Comparison of ENCODE assay signal across 5 cellular contexts in genomic region chr11:91876746-91877145, GRCh38.
"Had no signal": no experiment of that assay in that cellular context is flagged by ENCODE, and none has a peak within 500 bp of the region (broad histone marks: within the 10 kb centered on the region; RNA-seq: fewer than 3 reads in every experiment).

No MANE protein-coding gene starts in this region.

- ATAC-seq: K562 had no signal

- H3K27ac ChIP-seq: HL-60 had no signal

- H3K4me3 ChIP-seq: K562 had no signal

- DNase-seq: IMR-90, KBM-7 had no signal

- FAIRE-seq: HTR-8/SVneo, K562 had no signal
